8 cellular contexts compared by ENCODE assay signal in the genomic region with DNA sequence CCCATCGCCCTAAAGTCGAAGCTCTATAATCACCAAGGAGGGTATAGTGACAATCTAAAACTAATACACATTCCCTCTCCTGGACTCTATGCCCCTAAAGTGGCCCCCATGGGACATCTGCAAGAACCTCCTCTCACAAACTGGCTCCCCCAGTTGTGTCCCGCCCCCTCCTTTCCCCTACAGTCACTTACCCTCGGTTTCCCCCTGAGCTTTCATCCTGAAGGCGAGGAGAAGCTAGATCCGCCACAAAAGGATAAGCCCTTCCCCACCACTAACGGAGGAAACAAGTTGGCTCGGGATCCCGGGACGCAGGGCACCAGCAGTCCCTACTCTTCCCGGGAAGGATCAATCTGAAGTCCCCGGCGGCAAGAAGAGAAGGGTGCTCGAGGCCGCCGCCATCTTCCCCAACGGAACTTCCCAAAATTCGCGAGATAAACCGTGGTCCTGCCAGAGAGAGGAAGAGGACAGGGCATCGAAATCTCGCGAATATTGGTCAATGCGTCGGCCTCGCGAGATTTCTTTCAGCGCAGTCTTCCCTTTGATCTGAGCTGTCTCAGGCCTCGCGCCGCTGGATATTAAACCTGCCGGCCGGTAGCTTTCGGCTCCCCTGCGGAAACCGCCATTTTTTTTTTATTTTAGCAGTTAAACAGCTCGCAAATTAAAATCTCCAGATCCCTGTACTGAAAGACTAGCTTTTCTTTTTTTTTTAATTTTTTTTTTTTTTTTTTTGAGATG. TPM values are rescaled to one million over a fixed set of nuclear protein-coding genes. Genes with fewer than 3 reads are reported as not detected.
DNase-seq lines count a peak whose midpoint lies in the region; ATAC-seq and TF ChIP-seq lines count a peak whose summit lies in the region.

Gene MED1 (minus strand): TSS at position 417 of the 735 bp plus-strand sequence. CDS start 201 bp downstream, at position 216.

- H3K36me3 ChIP-seq in A673 (ENCODE audit: insufficient read depth, low read length, poor library complexity, severe bottlenecking) (peaks cover 3% of the 10 kb centered on the region), breast epithelium (no peaks in the 10 kb centered on the region)

- TF ChIP-seq CTCF in A673 (conservative IDR thresholded peaks at IDR 0.05; ENCODE audit: low read depth, low read length) (no peak), VCaP (conservative IDR thresholded peaks at IDR 0.05) (no peak), breast epithelium (IDR thresholded peaks at IDR 0.05) (no peak)

- H3K27me3 ChIP-seq in A673 (replicated peaks; ENCODE audit: insufficient read depth, low read depth, low read length, poor library complexity) (no peaks in the 10 kb centered on the region), breast epithelium (no peaks in the 10 kb centered on the region)

- BruUV-seq in A673 (replicated peaks; lab: Mats Ljungman, UMichigan) = no TSS peak

- H3K9me3 ChIP-seq in A673 (ENCODE audit: low read depth, low read length, poor library complexity, severe bottlenecking) (no peaks in the 10 kb centered on the region), breast epithelium (no peaks in the 10 kb centered on the region), iPS-18c (ENCODE audit: control insufficient read depth, insufficient read depth, low read length) (no peaks in the 10 kb centered on the region)

- TF ChIP-seq POLR2A in breast epithelium (IDR thresholded peaks at IDR 0.05) = peak; percentile 38

- POLR2A ChIA-PET in A673 (lab: Charles Lee; ENCODE audit: low non-redundant PET) = interaction anchor here (0.7 to 1.0 kb wide), 3 partner anchors 10 to 53 kb away, joined by 3 to 14 read pairs (median 5); partner anchors contain the start of gene CDK12

- intact Hi-C loops in A673 (cut with micrococcal nuclease; ENCODE audit: unreplicated experiment) = no loop called here
- intact Hi-C loops in breast epithelium (cut with DNase I; ENCODE audit: low total_unique reads) = no loop called here

- H3K4me3 ChIP-seq in A673 (ENCODE audit: low read depth, low read length, poor library complexity, severe bottlenecking) (peak within 1 kb of the TSS; percentile 91), breast epithelium (peak within 1 kb of the TSS; percentile 62 to 80 (median 67)), iPS-18c (ENCODE audit: insufficient read depth, low read depth, low read length) (peak within 1 kb of the TSS; percentile 79), skin epidermis (peak within 1 kb of the TSS; percentile 58 to 87 (median 78))

- peak; percentile 79 for ATAC-seq in GM18868 (IDR thresholded peaks at IDR 0.05; ENCODE audit: unreplicated experiment)
- ATAC-seq in HG03135 (IDR thresholded peaks at IDR 0.05; ENCODE audit: unreplicated experiment) = peak; percentile 96

- CTCF ChIA-PET in A673 (lab: Charles Lee) = interaction anchor here (0.6 kb wide), 1 partner anchor 153 kb away, joined by 3 read pairs; no protein-coding TSS in a partner anchor

- DNase-seq in A673 (ENCODE audit: low spot score) (peak; percentile 95), NCI-H2196 treated with DMSO at 0.1 percent for 48 hours (lab: John Stamatoyannopoulos, UW; ENCODE audit: unreplicated experiment) (peak; percentile 84), breast epithelium (ENCODE audit: low spot score in 2 of 2) (peak; percentile 91 to 93)

- peak within 1 kb of the TSS; percentile 91 for H3K27ac ChIP-seq in A673 (ENCODE audit: low read depth, low read length, poor library complexity, severe bottlenecking)
- H3K27ac ChIP-seq in VCaP = peak within 1 kb of the TSS; percentile 93
- peak within 1 kb of the TSS; percentile 84 to 87 for H3K27ac ChIP-seq in breast epithelium
- H3K27ac ChIP-seq in skin epidermis = peak within 1 kb of the TSS in 20 of 21 experiments; percentile 65 to 94 (median 86)

- no peaks in the 10 kb centered on the region for H3K4me1 ChIP-seq in A673 (ENCODE audit: insufficient read depth, low read length, poor library complexity, severe bottlenecking)
- H3K4me1 ChIP-seq in breast epithelium = no peaks in the 10 kb centered on the region

RNA-seq across cellular contexts. Expression of gene MED1, which starts in this region (rescaled TPM):
- total RNA-seq in A673 (2021) (39.2 and 41.5 TPM in 2 replicates), breast epithelium (10 to 100 TPM; 21.4 to 36.3 (median 33.1) TPM)

Comparison
In these comparisons a context has a peak if more than half of its experiments do, and no peak if none do; other contexts are left out.
1. Peak in every context shown above with its lines: DNase-seq, ATAC-seq, H3K4me3 ChIP-seq and H3K27ac ChIP-seq.